In the genomic region with DNA sequence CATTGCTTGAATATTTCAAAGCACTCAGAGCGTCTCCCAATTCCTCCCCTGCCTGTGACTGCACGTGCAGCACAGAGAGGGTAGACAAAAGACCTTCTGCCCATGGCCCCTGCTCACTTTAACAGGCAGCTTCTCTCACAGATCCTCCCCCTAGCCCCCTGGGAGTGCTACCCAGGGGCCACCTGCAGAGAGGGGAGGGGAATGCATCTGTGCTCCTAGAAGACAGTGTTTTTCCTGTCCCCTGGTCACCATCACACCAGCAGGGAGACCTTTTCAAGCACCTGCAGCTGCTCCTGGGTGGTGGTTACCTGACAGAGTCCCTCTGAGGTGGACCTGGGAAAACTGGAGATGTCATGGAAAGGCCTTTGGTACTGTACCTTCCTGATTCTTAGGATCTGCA, we compare ENCODE assay signal across 20 cellular contexts. TPM values are rescaled to one million over a fixed set of nuclear protein-coding genes. Genes with fewer than 3 reads are reported as not detected.
"Had no signal": no experiment of that assay in that cellular context is flagged by ENCODE, and none has a peak within 500 bp of the region (broad histone marks: within the 10 kb centered on the region; RNA-seq: fewer than 3 reads in every experiment).

No MANE protein-coding gene starts in this region.

- H3K36me3 ChIP-seq: lower lobe of right lung, right lobe of liver, transverse colon had no signal

- H3K4me2 ChIP-seq: smooth muscle cell had no signal

- H3K27me3 Mint-ChIP-seq: brain had no signal

- H3K27ac ChIP-seq: lower lobe of right lung, psoas muscle, right lobe of liver, transverse colon had no signal

- DNase-seq: activated CD4-positive, alpha-beta T cell treated with anti-CD3 and anti-CD28 coated beads, Interleukin-2, amount 50 U/mL, for 1 hour; activated CD4-positive, CD25-positive, alpha-beta regulatory T cell; activated naive CD8-positive, alpha-beta T cell treated with anti-CD3 and anti-CD28 coated beads, Interleukin-2, amount 10 ng/mL, durations not matched to agents 7 days and 5 days; cortex of kidney; effector CD8-positive, alpha-beta T cell; lower lobe of right lung; nephron progenitor cell; psoas muscle; right lobe of liver; stimulated activated CD4-positive, alpha-beta T cell treated with anti-CD3 and anti-CD28 coated beads, Interleukin-4, amount 100 ng/mL, for 4 hours; stimulated activated CD8-positive, alpha-beta memory T cell treated with anti-CD3 and anti-CD28 coated beads, Interleukin-4, amount 100 ng/mL, for 48 hours; stimulated activated naive CD4-positive, alpha-beta T cell treated with Interleukin-2 at 50 U/mL for 16 hours; transverse colon had no signal

- H3K4me3 Mint-ChIP-seq: activated naive CD8-positive, alpha-beta T cell treated with anti-CD3 and anti-CD28 coated beads, Interleukin-2, amount 10 ng/mL, durations not matched to agents 7 days and 5 days; activated T-helper 1 cell treated with anti-CD3 and anti-CD28 coated beads, Interleukin-12 subunit alpha, Interleukin-12 subunit beta, Interleukin-2, Interleukin-4 antibody, amounts not matched to agents 30 ng/mL and 10 ng/mL and 1 ng/mL, durations not matched to agents 14 hours and 24 hours and 36 hours; brain; central memory CD8-positive, alpha-beta T cell; nephron progenitor cell had no signal

- H3K27me3 ChIP-seq: right lobe of liver, transverse colon had no signal

- ATAC-seq: lower lobe of right lung, psoas muscle, right lobe of liver had no signal

- H3K4me1 Mint-ChIP-seq: activated naive CD8-positive, alpha-beta T cell treated with anti-CD3 and anti-CD28 coated beads, Interleukin-2, amount 10 ng/mL, durations not matched to agents 7 days and 5 days; brain; central memory CD8-positive, alpha-beta T cell had no signal

- H3K4me1 ChIP-seq: lower lobe of right lung, psoas muscle, transverse colon had no signal

- H3K9me3 ChIP-seq: lower lobe of right lung, psoas muscle, right lobe of liver, transverse colon had no signal

- H3K4me3 ChIP-seq: lower lobe of right lung, psoas muscle, right lobe of liver, smooth muscle cell, transverse colon had no signal

- H3K27ac Mint-ChIP-seq: activated naive CD8-positive, alpha-beta T cell treated with anti-CD3 and anti-CD28 coated beads, Interleukin-2, amount 10 ng/mL, durations not matched to agents 7 days and 5 days; activated T-helper 1 cell treated with anti-CD3 and anti-CD28 coated beads, Interleukin-12 subunit alpha, Interleukin-12 subunit beta, Interleukin-2, Interleukin-4 antibody, amounts not matched to agents 30 ng/mL and 10 ng/mL and 1 ng/mL, durations not matched to agents 14 hours and 24 hours and 36 hours; brain; nephron progenitor cell had no signal

- H3K9me3 Mint-ChIP-seq: activated naive CD8-positive, alpha-beta T cell treated with anti-CD3 and anti-CD28 coated beads, Interleukin-2, amount 10 ng/mL, durations not matched to agents 7 days and 5 days; activated T-helper 1 cell treated with anti-CD3 and anti-CD28 coated beads, Interleukin-12 subunit alpha, Interleukin-12 subunit beta, Interleukin-2, Interleukin-4 antibody, amounts not matched to agents 30 ng/mL and 10 ng/mL and 1 ng/mL, durations not matched to agents 14 hours and 24 hours and 36 hours; central memory CD8-positive, alpha-beta T cell; nephron progenitor cell had no signal

- H3K36me3 Mint-ChIP-seq: activated naive CD8-positive, alpha-beta T cell treated with anti-CD3 and anti-CD28 coated beads, Interleukin-2, amount 10 ng/mL, durations not matched to agents 7 days and 5 days; brain had no signal

RNA-seq across cellular contexts. Expression of a gene that starts 56.7 kb away (rescaled TPM):
- total RNA-seq: activated CD8-positive, alpha-beta memory T cell treated with anti-CD3 and anti-CD28 coated beads for 36 hours; activated naive CD8-positive, alpha-beta T cell treated with anti-CD3 and anti-CD28 coated beads, Interleukin-2, amount 10 ng/mL, durations not matched to agents 7 days and 5 days; activated T-helper 1 cell treated with anti-CD3 and anti-CD28 coated beads, Interleukin-12 subunit alpha, Interleukin-12 subunit beta, Interleukin-2, Interleukin-4 antibody, amounts not matched to agents 30 ng/mL and 10 ng/mL and 1 ng/mL, durations not matched to agents 14 hours and 24 hours and 36 hours; frontal cortex; lower lobe of right lung; osteoblast; psoas muscle; right lobe of liver; smooth muscle cell; transverse colon had no signal
- polyA plus RNA-seq: psoas muscle, smooth muscle cell had no signal
